ENCODE assay signal across 12 cellular contexts in the genomic region with DNA sequence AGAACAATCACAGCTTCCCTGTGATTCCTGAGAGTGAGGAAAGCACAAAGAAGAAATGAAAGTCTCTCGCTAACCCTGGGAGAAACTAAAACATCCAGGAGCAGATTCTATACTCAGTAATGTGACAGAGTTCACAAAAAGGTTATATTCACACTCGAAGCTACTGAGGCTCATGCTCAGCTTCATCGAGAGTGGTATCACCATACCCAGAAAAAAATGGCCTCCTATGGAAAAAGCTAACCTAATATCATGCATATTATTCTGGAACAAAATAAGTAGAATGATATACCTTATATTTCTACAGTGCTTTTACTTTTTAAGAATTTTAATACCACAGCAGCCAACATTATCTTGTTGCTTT. TPM values are rescaled to one million over a fixed set of nuclear protein-coding genes. Genes with fewer than 3 reads are reported as not detected.
DNase-seq lines count a peak whose midpoint lies in the region; ATAC-seq, FAIRE-seq and TF ChIP-seq lines count a peak whose summit lies in the region.
"Had no signal": no experiment of that assay in that cellular context is flagged by ENCODE, and none has a peak within 500 bp of the region (broad histone marks: within the 10 kb centered on the region; RNA-seq: fewer than 3 reads in every experiment).

No MANE protein-coding gene starts in this region.

- H3K9ac ChIP-seq in endothelial cell of umbilical vein (replicated peaks; ENCODE audit: extremely low read depth, insufficient read depth, low read length): peak overlapping the region; percentile 56

- no peak for TF ChIP-seq POLR2A in endothelial cell of umbilical vein (IDR thresholded peaks at IDR 0.05; ENCODE audit: low read depth, low read length)

- no peaks in the 10 kb centered on the region for H3K27me3 ChIP-seq in endothelial cell of umbilical vein (ENCODE audit: control insufficient read depth in 2 of 2, insufficient read depth in 2 of 2, low read length in 2 of 2)
- H3K27me3 ChIP-seq: vagina had no signal

- no peaks in the 10 kb centered on the region for H3K9me3 ChIP-seq in endothelial cell of umbilical vein (replicated peaks; ENCODE audit: control insufficient read depth, insufficient read depth, low read length)
- H3K9me3 ChIP-seq: vagina had no signal

- intact Hi-C loops in endothelial cell of umbilical vein (cut with micrococcal nuclease): no loop called here

- peaks cover 6% of the 10 kb centered on the region for H3K4me1 ChIP-seq in endothelial cell of umbilical vein (ENCODE audit: control insufficient read depth, extremely low read depth, insufficient read depth, low read length)
- H3K4me1 ChIP-seq: vagina had no signal

- dilution Hi-C loops in endothelial cell of umbilical vein (cut with MboI; ENCODE audit: extremely low pct_ligation_motif_present, low sequenced_read_pairs): no loop called here

- DNase-seq in activated CD8-positive, alpha-beta memory T cell treated with anti-CD3 and anti-CD28 coated beads, Interleukin-2, amount 10 ng/mL, durations not matched to agents 7 days and 5 days: no peak
- DNase-seq in activated CD8-positive, alpha-beta memory T cell treated with anti-CD3 and anti-CD28 coated beads, Interleukin-2, amount 50 U/mL, for 48 hours: no peak
- no peak for DNase-seq in WTC11 (ENCODE audit: low spot score)
- DNase-seq in endothelial cell of umbilical vein (ENCODE audit: low read depth, low spot score): no peak
- DNase-seq in stimulated activated effector memory CD8-positive, alpha-beta T cell treated with anti-CD3 and anti-CD28 coated beads, Interleukin-12 subunit alpha, Interleukin-12 subunit beta, amount 100 ng/mL, for 72 hours (ENCODE audit: low spot score in 2 of 2): no peak
- no peak for DNase-seq in DMS 273 (lab: John Stamatoyannopoulos, UW; ENCODE audit: unreplicated experiment)
- no peak for DNase-seq in DMS 273 treated with DMSO at 0.1 percent for 48 hours (lab: John Stamatoyannopoulos, UW)
- DNase-seq in NCI-H1436 (lab: John Stamatoyannopoulos, UW): no peak
- DNase-seq: aorta, DMS153, occipital lobe had no signal

- H3K36me3 ChIP-seq in endothelial cell of umbilical vein (ENCODE audit: control insufficient read depth in 2 of 2, extremely low read depth in 1 of 2, insufficient read depth in 2 of 2, low read length in 2 of 2): no peaks in the 10 kb centered on the region
- H3K36me3 ChIP-seq: vagina had no signal

- H4K20me1 ChIP-seq in endothelial cell of umbilical vein (replicated peaks; ENCODE audit: control insufficient read depth, extremely low read depth, insufficient read depth, low read length): no peaks in the 10 kb centered on the region

- H2AFZ ChIP-seq in endothelial cell of umbilical vein (ENCODE audit: low read depth, low read length): peak overlapping the region; percentile 93

- peak; percentile 27 for ATAC-seq in activated CD8-positive, alpha-beta memory T cell treated with anti-CD3 and anti-CD28 coated beads, Interleukin-2, amount 10 ng/mL, durations not matched to agents 7 days and 5 days
- no peak for ATAC-seq in WTC11
- peak; percentile 37 for ATAC-seq in stimulated activated effector memory CD8-positive, alpha-beta T cell treated with anti-CD3 and anti-CD28 coated beads, Interleukin-12 subunit alpha, Interleukin-12 subunit beta, amount 100 ng/mL, for 72 hours

- H3K9me3 Mint-ChIP-seq in activated CD8-positive, alpha-beta memory T cell treated with anti-CD3 and anti-CD28 coated beads, Interleukin-2, amount 10 ng/mL, durations not matched to agents 7 days and 5 days (ENCODE audit: low read depth): no peaks in the 10 kb centered on the region
- H3K9me3 Mint-ChIP-seq in WTC11: peaks cover 20% of the 10 kb centered on the region
- no peaks in the 10 kb centered on the region for H3K9me3 Mint-ChIP-seq in stimulated activated effector memory CD8-positive, alpha-beta T cell treated with anti-CD3 and anti-CD28 coated beads, Interleukin-12 subunit alpha, Interleukin-12 subunit beta, amount 100 ng/mL, for 72 hours

- H3K36me3 Mint-ChIP-seq in activated CD8-positive, alpha-beta memory T cell treated with anti-CD3 and anti-CD28 coated beads, Interleukin-2, amount 10 ng/mL, durations not matched to agents 7 days and 5 days: no peaks in the 10 kb centered on the region
- peaks cover 18% of the 10 kb centered on the region for H3K36me3 Mint-ChIP-seq in WTC11
- no peaks in the 10 kb centered on the region for H3K36me3 Mint-ChIP-seq in stimulated activated effector memory CD8-positive, alpha-beta T cell treated with anti-CD3 and anti-CD28 coated beads, Interleukin-12 subunit alpha, Interleukin-12 subunit beta, amount 100 ng/mL, for 72 hours

- H3K4me3 ChIP-seq in endothelial cell of umbilical vein (replicated peaks in 1 of 3; ENCODE audit: insufficient read depth in 1 of 3, low read depth in 1 of 3, low read length in 3 of 3): no peak overlapping the region
- H3K4me3 ChIP-seq: vagina had no signal

- H3K4me2 ChIP-seq in endothelial cell of umbilical vein (ENCODE audit: insufficient read depth, low read length): peak overlapping the region; percentile 23

- H3K4me1 Mint-ChIP-seq in activated CD8-positive, alpha-beta memory T cell treated with anti-CD3 and anti-CD28 coated beads, Interleukin-2, amount 10 ng/mL, durations not matched to agents 7 days and 5 days: peaks cover 22% of the 10 kb centered on the region
- H3K4me1 Mint-ChIP-seq in WTC11: peaks cover 27% of the 10 kb centered on the region
- peaks cover 7% of the 10 kb centered on the region for H3K4me1 Mint-ChIP-seq in stimulated activated effector memory CD8-positive, alpha-beta T cell treated with anti-CD3 and anti-CD28 coated beads, Interleukin-12 subunit alpha, Interleukin-12 subunit beta, amount 100 ng/mL, for 72 hours

- peak overlapping the region; percentile 31 for H3K27ac Mint-ChIP-seq in activated CD8-positive, alpha-beta memory T cell treated with anti-CD3 and anti-CD28 coated beads, Interleukin-2, amount 10 ng/mL, durations not matched to agents 7 days and 5 days
- H3K27ac Mint-ChIP-seq in WTC11: peak overlapping the region; percentile 97
- H3K27ac Mint-ChIP-seq in stimulated activated effector memory CD8-positive, alpha-beta T cell treated with anti-CD3 and anti-CD28 coated beads, Interleukin-12 subunit alpha, Interleukin-12 subunit beta, amount 100 ng/mL, for 72 hours: peak overlapping the region; percentile 88

- H3K9me1 ChIP-seq in endothelial cell of umbilical vein (replicated peaks; ENCODE audit: control insufficient read depth, extremely low read depth, insufficient read depth, low read length): no peaks in the 10 kb centered on the region

- H3K27ac ChIP-seq in endothelial cell of umbilical vein (ENCODE audit: insufficient read depth, low read depth, low read length): no peak overlapping the region
- H3K27ac ChIP-seq: vagina had no signal

- no peak overlapping the region for H3K4me3 Mint-ChIP-seq in activated CD8-positive, alpha-beta memory T cell treated with anti-CD3 and anti-CD28 coated beads, Interleukin-2, amount 10 ng/mL, durations not matched to agents 7 days and 5 days
- H3K4me3 Mint-ChIP-seq in WTC11: no peak overlapping the region
- no peak overlapping the region for H3K4me3 Mint-ChIP-seq in stimulated activated effector memory CD8-positive, alpha-beta T cell treated with anti-CD3 and anti-CD28 coated beads, Interleukin-12 subunit alpha, Interleukin-12 subunit beta, amount 100 ng/mL, for 72 hours

- POLR2A ChIA-PET in WTC11 (lab: Charles Lee): no interaction called here
- POLR2A ChIA-PET in endothelial cell of umbilical vein (lab: Charles Lee): no interaction called here

- no peak for FAIRE-seq in endothelial cell of umbilical vein (lab: Jason Lieb, UNC)

- no peaks in the 10 kb centered on the region for H3K27me3 Mint-ChIP-seq in activated CD8-positive, alpha-beta memory T cell treated with anti-CD3 and anti-CD28 coated beads, Interleukin-2, amount 10 ng/mL, durations not matched to agents 7 days and 5 days
- H3K27me3 Mint-ChIP-seq in WTC11 (ENCODE audit: low read depth): peaks cover 14% of the 10 kb centered on the region

- no TSS peak for BruUV-seq in endothelial cell of umbilical vein (replicated peaks; lab: Mats Ljungman, UMichigan)

- H3K79me2 ChIP-seq in endothelial cell of umbilical vein (ENCODE audit: control insufficient read depth, insufficient read depth, low read length): no peaks in the 10 kb centered on the region

- TF ChIP-seq CTCF in WTC11 (IDR thresholded peaks at IDR 0.05): no peak
- TF ChIP-seq CTCF in endothelial cell of umbilical vein (IDR thresholded peaks at IDR 0.05; ENCODE audit: extremely low read depth in 1 of 2, insufficient read depth in 1 of 2, low read depth in 1 of 2, low read length in 2 of 2): no peak

- CTCF ChIA-PET in activated CD8-positive, alpha-beta memory T cell treated with anti-CD3 and anti-CD28 coated beads, Interleukin-2, amount 10 ng/mL, durations not matched to agents 7 days and 5 days (lab: Charles Lee): interaction anchor here (0.7 to 1.7 kb wide), 2 partner anchors 13 to 27 kb away, joined by 3 to 5 read pairs; partner anchors contain the start of gene CDKN2AIP
- CTCF ChIA-PET in WTC11 (lab: Charles Lee): interaction anchor here (1.0 to 2.1 kb wide), 5 partner anchors 13 to 41 kb away, joined by 3 to 16 read pairs (median 4); partner anchors contain the start of gene CDKN2AIP
- CTCF ChIA-PET in endothelial cell of umbilical vein (lab: Charles Lee): interaction anchor here (1.4 to 1.7 kb wide), 3 partner anchors 8 to 24 kb away, joined by 5 to 7 read pairs (median 6); partner anchors contain the start of gene CDKN2AIP

TF ChIP-seq in WTC11, 78 proteins besides CTCF, POLR2A, EP300 and RAD21:
- TF ChIP-seq ZNF416 (CRISPR knock-in tag; IDR thresholded peaks at IDR 0.05) (no peak), ZNF317 (CRISPR knock-in tag; IDR thresholded peaks at IDR 0.05; ENCODE audit: borderline replicate concordance, low read depth) (no peak), NR1H2 (CRISPR knock-in tag; IDR thresholded peaks at IDR 0.05) (no peak)

TF ChIP-seq in endothelial cell of umbilical vein, 7 proteins besides CTCF, POLR2A, EP300 and RAD21 (continues in another document):
- TF ChIP-seq MYC (IDR thresholded peaks at IDR 0.05; ENCODE audit: low read depth, low read length) (no peak), EZH2 (IDR thresholded peaks at IDR 0.05; ENCODE audit: borderline replicate concordance, low read depth, low read length, severe bottlenecking) (no peak), GATA2 (IDR thresholded peaks at IDR 0.05; ENCODE audit: insufficient read depth, insufficient read length, low read depth, low read length) (no peak)

RNA-seq across cellular contexts. Expression of gene CDKN2AIP, which starts 13.5 kb away (rescaled TPM):
- total RNA-seq in activated CD8-positive, alpha-beta memory T cell treated with anti-CD3 and anti-CD28 coated beads, Interleukin-2, amount 10 ng/mL, durations not matched to agents 7 days and 5 days: 10 to 100 TPM; 27.8 to 28.8 TPM
- total RNA-seq in WTC11 (2021) (13.7 to 17.1 TPM (median 16.3 TPM) in 3 replicates), endothelial cell of umbilical vein (10.4 and 12.8 TPM in 2 replicates)
- polyA plus RNA-seq in endothelial cell of umbilical vein: 4.7 and 5.1 TPM in 2 replicates
- polyA plus RNA-seq in endothelial cell of umbilical vein (2011; cell fraction: cytosol; rRNA removed): 6.8 and 7.2 TPM in 2 replicates
- 8.9 and 9.7 TPM in 2 replicates for polyA plus RNA-seq in endothelial cell of umbilical vein (2011; cell fraction: nucleus; rRNA removed)
- 7.3 and 8.9 TPM in 2 replicates for polyA plus RNA-seq in endothelial cell of umbilical vein (2012)
- 4.6 and 11.0 TPM in 2 replicates for polyA minus RNA-seq in endothelial cell of umbilical vein
- polyA minus RNA-seq in endothelial cell of umbilical vein (2011; cell fraction: cytosol; rRNA and poly(A)+ RNA removed): 30.9 TPM
- 13.5 and 16.4 TPM in 2 replicates for polyA minus RNA-seq in endothelial cell of umbilical vein (2011; cell fraction: nucleus; rRNA and poly(A)+ RNA removed)

Comparison
In these comparisons a context has a peak if more than half of its experiments do, and no peak if none do; other contexts are left out.
1. H3K27ac Mint-ChIP-seq: peak in every context shown above with its lines; median percentile 97 in WTC11; 88 in stimulated activated effector memory CD8-positive, alpha-beta T cell treated with anti-CD3 and anti-CD28 coated beads, Interleukin-12 subunit alpha, Interleukin-12 subunit beta, amount 100 ng/mL, for 72 hours; 31 in activated CD8-positive, alpha-beta memory T cell treated with anti-CD3 and anti-CD28 coated beads, Interleukin-2, amount 10 ng/mL, durations not matched to agents 7 days and 5 days.